Comparison of ENCODE assay signal across 1 cellular context in the genomic region with DNA sequence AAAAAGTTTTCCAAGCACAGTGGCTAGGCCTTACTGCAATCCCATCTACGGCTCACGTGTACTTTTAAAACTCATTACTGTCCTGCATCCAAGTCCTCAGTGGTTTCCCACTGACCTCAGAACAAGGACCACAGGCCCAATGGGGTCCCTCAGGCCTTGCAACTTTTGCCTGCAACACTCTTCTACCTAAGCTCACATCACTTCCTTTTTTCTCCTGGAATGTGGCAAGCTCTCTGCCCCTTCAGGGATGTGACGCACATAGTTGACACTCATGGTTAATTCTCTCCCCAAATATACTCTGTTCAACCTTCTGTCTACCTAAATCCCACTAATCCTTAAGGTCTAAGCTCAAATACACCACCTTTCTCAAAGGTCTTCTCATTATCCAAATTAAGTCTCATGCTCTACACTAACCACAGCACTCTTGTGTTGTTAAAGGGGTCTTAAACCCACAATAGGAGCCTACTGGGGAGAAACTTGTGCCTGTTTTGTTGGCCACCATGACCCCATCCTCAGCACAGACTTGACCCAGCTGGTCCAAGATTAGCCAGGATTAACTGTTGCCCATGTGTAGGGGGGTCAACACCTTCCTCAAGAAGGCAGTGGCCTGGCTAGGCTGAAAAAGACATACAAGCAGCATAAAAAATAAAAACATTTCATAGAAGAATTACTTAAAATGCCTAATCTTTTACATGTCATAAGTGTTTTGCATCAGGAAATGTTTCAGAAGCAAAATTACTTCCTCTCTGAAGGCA.
TF ChIP-seq lines count a peak whose summit lies in the region.

No MANE protein-coding gene starts in this region.

TF ChIP-seq in GM12878, 131 proteins besides CTCF, POLR2A, EP300 and RAD21:
- TF ChIP-seq EGR1 (IDR thresholded peaks at IDR 0.05; ENCODE audit: borderline replicate concordance in 1 of 2, low read depth in 2 of 2, low read length in 2 of 2): no peak
- TF ChIP-seq ETV6 (conservative IDR thresholded peaks at IDR 0.05 in 1 of 2, IDR thresholded peaks at IDR 0.05 in 1 of 2; ENCODE audit: borderline replicate concordance in 1 of 2, low read depth in 1 of 2): no peak
- TF ChIP-seq SMAD5 (IDR thresholded peaks at IDR 0.05; ENCODE audit: low read depth): no peak
- no peak for TF ChIP-seq MEF2B (IDR thresholded peaks at IDR 0.05; ENCODE audit: partially characterized antibody, poor library complexity, severe bottlenecking)
- TF ChIP-seq FOS (IDR thresholded peaks at IDR 0.05; ENCODE audit: borderline replicate concordance, extremely low read depth, insufficient read length): no peak
- TF ChIP-seq ZNF207 (IDR thresholded peaks at IDR 0.05; ENCODE audit: borderline replicate concordance): no peak
- peak; percentile 30; the same call in 1 of the 2 replicates for TF ChIP-seq SPI1 (IDR thresholded peaks at IDR 0.05; ENCODE audit: borderline replicate concordance, insufficient read depth, low read depth, low read length)
- TF ChIP-seq, protein P1, sequence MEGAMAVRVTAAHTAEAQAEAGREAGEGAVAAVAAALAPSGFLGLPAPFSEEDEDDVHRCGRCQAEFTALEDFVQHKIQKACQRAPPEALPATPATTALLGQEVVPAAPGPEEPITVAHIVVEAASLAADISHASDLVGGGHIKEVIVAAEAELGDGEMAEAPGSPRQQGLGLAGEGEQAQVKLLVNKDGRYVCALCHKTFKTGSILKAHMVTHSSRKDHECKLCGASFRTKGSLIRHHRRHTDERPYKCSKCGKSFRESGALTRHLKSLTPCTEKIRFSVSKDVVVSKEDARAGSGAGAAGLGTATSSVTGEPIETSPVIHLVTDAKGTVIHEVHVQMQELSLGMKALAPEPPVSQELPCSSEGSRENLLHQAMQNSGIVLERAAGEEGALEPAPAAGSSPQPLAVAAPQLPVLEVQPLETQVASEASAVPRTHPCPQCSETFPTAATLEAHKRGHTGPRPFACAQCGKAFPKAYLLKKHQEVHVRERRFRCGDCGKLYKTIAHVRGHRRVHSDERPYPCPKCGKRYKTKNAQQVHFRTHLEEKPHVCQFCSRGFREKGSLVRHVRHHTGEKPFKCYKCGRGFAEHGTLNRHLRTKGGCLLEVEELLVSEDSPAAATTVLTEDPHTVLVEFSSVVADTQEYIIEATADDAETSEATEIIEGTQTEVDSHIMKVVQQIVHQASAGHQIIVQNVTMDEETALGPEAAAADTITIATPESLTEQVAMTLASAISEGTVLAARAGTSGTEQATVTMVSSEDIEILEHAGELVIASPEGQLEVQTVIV (IDR thresholded peaks at IDR 0.05; ENCODE audit: borderline replicate concordance, partially characterized antibody): no peak
